Comparison of ENCODE assay signal across 8 cellular contexts in the genomic region with DNA sequence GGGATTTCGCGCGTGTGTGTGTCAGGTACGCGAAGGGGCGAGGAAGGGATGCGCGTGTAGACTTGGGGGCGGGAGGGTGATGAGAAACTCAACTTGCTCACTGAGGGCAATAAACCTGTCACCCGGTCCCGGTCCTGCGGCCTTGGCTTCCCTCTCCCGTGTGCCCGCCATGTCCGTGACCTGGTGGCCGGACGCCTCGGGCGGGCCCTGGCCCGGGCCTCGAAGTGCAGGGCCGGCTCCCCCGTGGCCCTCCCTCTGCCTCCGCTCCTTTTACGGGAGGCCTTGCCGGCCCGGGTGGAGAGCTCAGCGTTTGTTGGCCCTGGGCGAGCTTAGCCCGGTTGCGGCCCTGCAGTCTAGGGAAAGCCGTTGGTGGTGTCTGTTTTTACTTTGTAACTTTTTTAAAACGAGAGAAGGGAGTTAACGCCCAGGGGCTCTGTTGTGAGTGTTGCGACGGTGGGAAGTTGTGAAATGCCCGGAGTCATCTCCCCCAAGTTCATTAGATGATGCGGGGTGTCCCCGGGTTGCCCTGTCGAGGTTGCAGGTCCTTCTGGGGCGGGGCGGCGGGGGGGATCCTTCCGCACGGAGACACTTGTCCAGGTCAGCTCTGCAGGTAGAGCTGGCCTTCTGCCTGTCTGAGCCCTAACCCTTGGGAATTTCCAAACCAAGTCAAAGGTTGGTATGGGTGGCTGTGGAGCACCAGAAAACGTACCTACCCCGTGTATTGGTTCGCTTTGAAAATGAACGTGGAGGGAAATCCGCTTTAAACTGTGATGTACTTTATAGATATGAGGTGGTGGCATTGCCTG. TPM values are rescaled to one million over a fixed set of nuclear protein-coding genes. Genes with fewer than 3 reads are reported as not detected.
DNase-seq lines count a peak whose midpoint lies in the region; ATAC-seq and TF ChIP-seq lines count a peak whose summit lies in the region.

No MANE protein-coding gene starts in this region.

- H3K9ac ChIP-seq in KMS-11 = peak overlapping the region; percentile 96

- peaks cover 54% of the 10 kb centered on the region for H3K79me2 ChIP-seq in KMS-11 (ENCODE audit: insufficient read depth, low read depth)

- in situ Hi-C loops in Caki2 (cut with HindIII; ENCODE audit: low pct_unique_long_range_greater_than_20kb, low sequenced_read_pairs) = no loop called here

- peaks cover 49% of the 10 kb centered on the region for H3K4me1 Mint-ChIP-seq in activated B cell treated with CpG ODN at 0.5 μM for 24 hours

- intact Hi-C loops in activated B cell treated with CpG ODN at 0.5 μM for 24 hours (cut with micrococcal nuclease) = loop anchor here (10.0 kb wide), 1 partner anchor 358 kb away; a partner anchor contains a TSS

- peak overlapping the region; percentile 96 for H3K4me3 Mint-ChIP-seq in activated B cell treated with CpG ODN at 0.5 μM for 24 hours

- peak overlapping the region; percentile 89 for H3K27ac ChIP-seq in KMS-11
- H3K27ac ChIP-seq in layer of hippocampus (ENCODE audit: low read depth, low read length) = peak overlapping the region; percentile 94

- H3K9me3 Mint-ChIP-seq in activated B cell treated with CpG ODN at 0.5 μM for 24 hours = peaks cover 3% of the 10 kb centered on the region

- POLR2A ChIA-PET in activated B cell treated with CpG ODN at 0.5 μM for 24 hours (lab: Charles Lee) = interaction anchor here (0.6 to 8.5 kb wide), 25 partner anchors 8 to 794 kb away, joined by 3 to 376 read pairs (median 6); a partner anchor contains a TSS
- POLR2A ChIA-PET in GM10248 (lab: Yijun Ruan, JAX) = interaction anchor here (0.6 to 1.2 kb wide), 2 partner anchors 19 to 21 kb away, joined by 3 to 5 read pairs; no protein-coding TSS in a partner anchor

- no peaks in the 10 kb centered on the region for H3K27me3 ChIP-seq in KMS-11 (ENCODE audit: insufficient read depth, low read depth)
- H3K27me3 ChIP-seq in layer of hippocampus (ENCODE audit: control insufficient read depth, insufficient read depth, low read length) = no peaks in the 10 kb centered on the region

- peak overlapping the region; percentile 96 for H3K27ac Mint-ChIP-seq in activated B cell treated with CpG ODN at 0.5 μM for 24 hours

- no peak for TF ChIP-seq CTCF in KMS-11 (conservative IDR thresholded peaks at IDR 0.05; ENCODE audit: low read depth, low read length)
- TF ChIP-seq CTCF in activated B cell treated with CpG ODN at 0.5 μM for 24 hours (IDR thresholded peaks at IDR 0.05) = no peak
- no peak for TF ChIP-seq CTCF in GM10248 (IDR thresholded peaks at IDR 0.05; ENCODE audit: control extremely low read depth, extremely low read depth, low read depth, missing control alignments)

- peak overlapping the region; percentile 84 for H2AFZ ChIP-seq in KMS-11 (ENCODE audit: low read depth)

- ATAC-seq in GM21526 (IDR thresholded peaks at IDR 0.05; ENCODE audit: low FRiP score, unreplicated experiment) (peak; percentile 11), activated B cell treated with CpG ODN at 0.5 μM for 24 hours (ENCODE audit: low read depth) (peak; percentile 7)

- CTCF ChIA-PET in activated B cell treated with CpG ODN at 0.5 μM for 24 hours (lab: Charles Lee) (interaction anchor here (0.6 to 4.0 kb wide), 7 partner anchors 10 to 940 kb away, joined by 3 to 18 read pairs (median 5); a partner anchor contains a TSS), GM10248 (lab: Yijun Ruan, JAX) (interaction anchor here (1.2 to 2.9 kb wide), 3 partner anchors 10 to 82 kb away, joined by 3 to 9 read pairs (median 7); no protein-coding TSS in a partner anchor)

- H3K4me2 ChIP-seq in KMS-11 = peak overlapping the region; percentile 94

- peaks cover 34% of the 10 kb centered on the region for H3K4me1 ChIP-seq in KMS-11 (ENCODE audit: low read depth, poor library complexity, severe bottlenecking)

- H3K36me3 ChIP-seq in KMS-11 (ENCODE audit: insufficient read depth) = no peaks in the 10 kb centered on the region; the same call in 1 of the 2 replicates

- H4K20me1 ChIP-seq in KMS-11 (ENCODE audit: insufficient read depth) = peaks cover 16% of the 10 kb centered on the region

- peak overlapping the region; percentile 22 for H3K4me3 ChIP-seq in KMS-11 (IDR thresholded peaks at IDR 0.05; ENCODE audit: insufficient read depth, low read depth, low read length)

- peaks cover 36% of the 10 kb centered on the region for H3K36me3 Mint-ChIP-seq in activated B cell treated with CpG ODN at 0.5 μM for 24 hours (ENCODE audit: low read depth)

- DNase-seq in Caki2 (ENCODE audit: low read depth) (peak; percentile 43), activated B cell treated with CpG ODN at 0.5 μM for 24 hours (peak; percentile 48), cerebellum (ENCODE audit: low spot score) (peak; percentile 26), GM10248 (ENCODE audit: extremely low spot score) (no peak)
- peak; percentile 32 to 45 for DNase-seq in stimulated activated CD4-positive, alpha-beta T cell treated with anti-CD3 and anti-CD28 coated beads, Interleukin-4, amount 100 ng/mL, for 4 hours

- H3K27me3 Mint-ChIP-seq in activated B cell treated with CpG ODN at 0.5 μM for 24 hours = no peaks in the 10 kb centered on the region

RNA-seq across cellular contexts. Expression of a gene that starts 0.9 kb away (rescaled TPM):
- total RNA-seq in Caki2 (2014; rRNA removed; shearing (Covaris generic); ENCODE audit: low replicate concordance) = 11.6 and 31.6 TPM in 2 replicates
- total RNA-seq in activated B cell treated with CpG ODN at 0.5 μM for 24 hours (111 and 144 TPM in 2 replicates), cerebellum (184 TPM)
